In the genomic region with DNA sequence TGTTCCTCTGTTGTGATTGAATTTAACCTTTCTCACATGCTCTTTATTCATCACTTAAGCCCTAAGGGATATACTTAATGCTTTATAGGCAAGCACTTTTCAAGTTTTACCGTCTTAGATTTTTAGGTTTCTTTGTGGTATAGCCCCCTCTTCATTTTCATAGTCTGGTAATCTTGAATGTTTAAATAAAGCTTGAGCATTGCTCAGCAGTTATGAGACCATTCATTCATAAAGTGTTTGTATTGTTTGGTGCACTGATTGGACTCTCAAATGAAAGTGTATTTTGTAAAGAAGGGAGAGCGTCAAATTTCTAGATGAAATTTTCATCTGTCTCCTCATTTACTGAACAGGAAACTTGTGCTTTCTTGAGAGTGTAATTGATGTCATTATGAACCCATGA, we compare ENCODE assay signal across 17 cellular contexts. TPM values are rescaled to one million over a fixed set of nuclear protein-coding genes. Genes with fewer than 3 reads are reported as not detected.
A peak's percentile ranks its signal among the peaks of the same experiment; 100 is the strongest.
DNase-seq lines count a peak whose midpoint lies in the region; ATAC-seq, FAIRE-seq and TF ChIP-seq lines count a peak whose summit lies in the region.
"Had no signal": no experiment of that assay in that cellular context is flagged by ENCODE, and none has a peak within 500 bp of the region (broad histone marks: within the 10 kb centered on the region; RNA-seq: fewer than 3 reads in every experiment).

No MANE protein-coding gene starts in this region.

- peak; percentile 62 for FAIRE-seq in GM18507 (lab: Jason Lieb, UNC)
- FAIRE-seq: H1, keratinocyte had no signal

- no peaks in the 10 kb centered on the region for H3K9me3 Mint-ChIP-seq in activated T-cell treated with anti-CD3 and anti-CD28 coated beads, Interleukin-2, amount 50 U/mL, for 24 hours
- H3K9me3 Mint-ChIP-seq in activated CD8-positive, alpha-beta T cell treated with anti-CD3 and anti-CD28 coated beads, Interleukin-2, amount 10 ng/mL, durations not matched to agents 7 days and 5 days (ENCODE audit: insufficient read depth): no peaks in the 10 kb centered on the region
- H3K9me3 Mint-ChIP-seq in natural killer cell: no peaks in the 10 kb centered on the region
- H3K9me3 Mint-ChIP-seq: neural progenitor cell had no signal

- H3K27ac Mint-ChIP-seq in activated T-cell treated with anti-CD3 and anti-CD28 coated beads, Interleukin-2, amount 50 U/mL, for 24 hours: peak overlapping the region; percentile 7
- H3K27ac Mint-ChIP-seq in activated CD8-positive, alpha-beta T cell treated with anti-CD3 and anti-CD28 coated beads, Interleukin-2, amount 10 ng/mL, durations not matched to agents 7 days and 5 days: peak overlapping the region; percentile 40
- peak overlapping the region; percentile 12 to 88 for H3K27ac Mint-ChIP-seq in natural killer cell
- H3K27ac Mint-ChIP-seq: neural progenitor cell had no signal

- H3K4me3 Mint-ChIP-seq in activated T-cell treated with anti-CD3 and anti-CD28 coated beads, Interleukin-2, amount 50 U/mL, for 24 hours: peak overlapping the region; percentile 21
- no peak overlapping the region for H3K4me3 Mint-ChIP-seq in activated CD8-positive, alpha-beta T cell treated with anti-CD3 and anti-CD28 coated beads, Interleukin-2, amount 10 ng/mL, durations not matched to agents 7 days and 5 days
- H3K4me3 Mint-ChIP-seq in natural killer cell: peak overlapping the region; percentile 1
- H3K4me3 Mint-ChIP-seq: neural progenitor cell had no signal

- peaks cover 76% of the 10 kb centered on the region for H3K4me1 Mint-ChIP-seq in activated T-cell treated with anti-CD3 and anti-CD28 coated beads, Interleukin-2, amount 50 U/mL, for 24 hours (ENCODE audit: low read depth)
- H3K4me1 Mint-ChIP-seq in activated CD8-positive, alpha-beta T cell treated with anti-CD3 and anti-CD28 coated beads, Interleukin-2, amount 10 ng/mL, durations not matched to agents 7 days and 5 days (ENCODE audit: low read depth): peaks cover 47% of the 10 kb centered on the region
- H3K4me1 Mint-ChIP-seq in natural killer cell: peaks cover 38 to 49% of the 10 kb centered on the region in 2 donors
- H3K4me1 Mint-ChIP-seq: neural progenitor cell had no signal

- POLR2A ChIA-PET in activated CD8-positive, alpha-beta T cell treated with anti-CD3 and anti-CD28 coated beads, Interleukin-2, amount 10 ng/mL, durations not matched to agents 7 days and 5 days (lab: Charles Lee): interaction anchor here (0.6 to 1.0 kb wide), 2 partner anchors 9 to 25 kb away, joined by 3 to 4 read pairs; partner anchors contain the start of gene TASOR2

- no peak overlapping the region for H3K27ac ChIP-seq in right atrium auricular region
- H3K27ac ChIP-seq: neural progenitor cell, SJSA1, uterus had no signal

- H3K36me3 ChIP-seq in right atrium auricular region: no peaks in the 10 kb centered on the region
- H3K36me3 ChIP-seq: neural progenitor cell, SJSA1, uterus had no signal

- no peak for DNase-seq in activated T-cell treated with anti-CD3 and anti-CD28 coated beads, Interleukin-2, amount 50 U/mL, for 24 hours
- DNase-seq in activated T-cell treated with anti-CD3 and anti-CD28 coated beads, Interleukin-2, amount 50 U/mL, for 1 hour: no peak
- DNase-seq in GM18507 (ENCODE audit: extremely low spot score, insufficient read length, low read depth) (no peak), natural killer cell (no peak), right atrium auricular region (ENCODE audit: low spot score) (no peak), germinal center (ENCODE audit: low spot score) (no peak), NCI-H2196 treated with DMSO at 0.1 percent for 48 hours (lab: John Stamatoyannopoulos, UW; ENCODE audit: unreplicated experiment) (no peak)
- DNase-seq in activated CD8-positive, alpha-beta T cell treated with anti-CD3 and anti-CD28 coated beads, Interleukin-2, amount 10 ng/mL, durations not matched to agents 7 days and 5 days: no peak
- DNase-seq: Caco-2, mesendoderm, NCI-H1417 treated with DMSO at 0.1 percent for 48 hours, NCI-H446, uterus had no signal

- H3K27me3 ChIP-seq in right atrium auricular region: no peaks in the 10 kb centered on the region
- H3K27me3 ChIP-seq: neural progenitor cell, SJSA1, uterus had no signal

- no peak overlapping the region for H3K4me3 ChIP-seq in right atrium auricular region
- H3K4me3 ChIP-seq: neural progenitor cell, SJSA1, uterus had no signal

- intact Hi-C loops in natural killer cell (cut with micrococcal nuclease): loop anchor here (2.0 kb wide), 1 partner anchor 25 kb away; the partner anchor contains the start of gene TASOR2

- no peaks in the 10 kb centered on the region for H3K27me3 Mint-ChIP-seq in activated T-cell treated with anti-CD3 and anti-CD28 coated beads, Interleukin-2, amount 50 U/mL, for 24 hours
- no peaks in the 10 kb centered on the region for H3K27me3 Mint-ChIP-seq in activated CD8-positive, alpha-beta T cell treated with anti-CD3 and anti-CD28 coated beads, Interleukin-2, amount 10 ng/mL, durations not matched to agents 7 days and 5 days (ENCODE audit: low read depth)
- no peaks in the 10 kb centered on the region for H3K27me3 Mint-ChIP-seq in natural killer cell (ENCODE audit: low read depth in 2 of 2)

- no peak for TF ChIP-seq CTCF in natural killer cell (IDR thresholded peaks at IDR 0.05)
- TF ChIP-seq CTCF in right atrium auricular region (IDR thresholded peaks at IDR 0.05): no peak

- H3K4me1 ChIP-seq in right atrium auricular region: peaks cover 0 to 5% of the 10 kb centered on the region in 2 donors
- H3K4me1 ChIP-seq: Caco-2, neural progenitor cell, SJSA1, uterus had no signal

- H3K9me3 ChIP-seq in right atrium auricular region: no peaks in the 10 kb centered on the region
- H3K9me3 ChIP-seq: Caco-2, SJSA1, uterus had no signal

- H3K36me3 Mint-ChIP-seq in activated T-cell treated with anti-CD3 and anti-CD28 coated beads, Interleukin-2, amount 50 U/mL, for 24 hours (ENCODE audit: low read depth): peaks cover 29% of the 10 kb centered on the region
- H3K36me3 Mint-ChIP-seq in activated CD8-positive, alpha-beta T cell treated with anti-CD3 and anti-CD28 coated beads, Interleukin-2, amount 10 ng/mL, durations not matched to agents 7 days and 5 days (ENCODE audit: low read depth): peaks cover 10% of the 10 kb centered on the region
- H3K36me3 Mint-ChIP-seq in natural killer cell: no peaks in the 10 kb centered on the region

- ATAC-seq in activated CD8-positive, alpha-beta T cell treated with anti-CD3 and anti-CD28 coated beads, Interleukin-2, amount 10 ng/mL, durations not matched to agents 7 days and 5 days: no peak
- ATAC-seq in natural killer cell: no peak

- CTCF ChIA-PET in activated CD8-positive, alpha-beta T cell treated with anti-CD3 and anti-CD28 coated beads, Interleukin-2, amount 10 ng/mL, durations not matched to agents 7 days and 5 days (lab: Charles Lee): interaction anchor here (1.1 to 2.1 kb wide), 2 partner anchors 9 to 25 kb away, joined by 4 to 7 read pairs; partner anchors contain the start of gene TASOR2

RNA-seq across cellular contexts. Expression of gene TASOR2, which starts 25.2 kb away (rescaled TPM):
- total RNA-seq in activated CD8-positive, alpha-beta T cell treated with anti-CD3 and anti-CD28 coated beads, Interleukin-2, amount 10 ng/mL, durations not matched to agents 7 days and 5 days: 10 to 100 TPM; 44.5 to 54.3 TPM
- 10 to 100 TPM; 64.4 to 88.7 (median 66.4) TPM for total RNA-seq in natural killer cell
- total RNA-seq in right atrium auricular region: 10 to 100 TPM; 41.7 to 47.3 TPM

RNA-seq across cellular contexts. Expression of gene ASB13, which starts 43.5 kb away (rescaled TPM):
- 1 to 10 TPM; 4.4 to 5.6 TPM for total RNA-seq in activated CD8-positive, alpha-beta T cell treated with anti-CD3 and anti-CD28 coated beads, Interleukin-2, amount 10 ng/mL, durations not matched to agents 7 days and 5 days
- 1 to 10 TPM in 2 of 3 donors, under 1 TPM in 1; 0.99 to 2.4 (median 1.4) TPM for total RNA-seq in natural killer cell
- 10 to 100 TPM; 10.5 to 14.3 TPM for total RNA-seq in right atrium auricular region
